Comparison of ENCODE assay signal across 12 cellular contexts in genomic region chr14:105582639-105583038, GRCh38. TPM values are rescaled to one million over a fixed set of nuclear protein-coding genes. Genes with fewer than 3 reads are reported as not detected.
DNase-seq lines count a peak whose midpoint lies in the region; ATAC-seq and TF ChIP-seq lines count a peak whose summit lies in the region.
"Had no signal": no experiment of that assay in that cellular context is flagged by ENCODE, and none has a peak within 500 bp of the region (broad histone marks: within the 10 kb centered on the region; RNA-seq: fewer than 3 reads in every experiment).

No MANE protein-coding gene starts in this region.

- no peak for TF ChIP-seq CTCF in left ventricle myocardium inferior (IDR thresholded peaks at IDR 0.05; ENCODE audit: borderline replicate concordance)
- no peak for TF ChIP-seq CTCF in vagina (IDR thresholded peaks at IDR 0.05)

- TF ChIP-seq POLR2A in vagina (IDR thresholded peaks at IDR 0.05), result no peak

- H3K27me3 ChIP-seq in left ventricle myocardium inferior (ENCODE audit: low read depth) (no peaks in the 10 kb centered on the region), vagina (no peaks in the 10 kb centered on the region)
- H3K27me3 ChIP-seq: brain microvascular endothelial cell had no signal

- H3K4me3 ChIP-seq in left ventricle myocardium inferior, result no peak overlapping the region
- H3K4me3 ChIP-seq in vagina, result no peak overlapping the region

- H3K4me3 Mint-ChIP-seq in activated naive CD8-positive, alpha-beta T cell treated with anti-CD3 and anti-CD28 coated beads for 36 hours, result no peak overlapping the region
- H3K4me3 Mint-ChIP-seq: activated CD8-positive, alpha-beta memory T cell treated with anti-CD3 and anti-CD28 coated beads, Interleukin-2, amount 10 ng/mL, durations not matched to agents 7 days and 5 days; T-cell had no signal

- H3K36me3 ChIP-seq in left ventricle myocardium inferior (no peaks in the 10 kb centered on the region), vagina (no peaks in the 10 kb centered on the region)
- H3K36me3 ChIP-seq: brain microvascular endothelial cell had no signal

- H3K27ac Mint-ChIP-seq in activated naive CD8-positive, alpha-beta T cell treated with anti-CD3 and anti-CD28 coated beads for 36 hours, result peak overlapping the region; percentile 51
- H3K27ac Mint-ChIP-seq: activated CD8-positive, alpha-beta memory T cell treated with anti-CD3 and anti-CD28 coated beads, Interleukin-2, amount 10 ng/mL, durations not matched to agents 7 days and 5 days had no signal

- no peak for DNase-seq in Right ventricle myocardium inferior (ENCODE audit: missing footprints)
- DNase-seq in left ventricle myocardium inferior, result no peak
- no peak for DNase-seq in activated naive CD8-positive, alpha-beta T cell treated with anti-CD3 and anti-CD28 coated beads for 36 hours
- DNase-seq in islet precursor cell, result peak; percentile 70
- DNase-seq in vagina (ENCODE audit: extremely low spot score in 2 of 2), result peak; percentile 91 to 100
- no peak for DNase-seq in OCI-M2 (lab: John Stamatoyannopoulos, UW; ENCODE audit: unreplicated experiment)
- no peak for DNase-seq in iPS-NIHi11 (ENCODE audit: low spot score)
- DNase-seq in NCI-H2029 treated with DMSO at 0.1 percent for 48 hours (lab: John Stamatoyannopoulos, UW), result no peak
- DNase-seq: activated CD8-positive, alpha-beta memory T cell treated with anti-CD3 and anti-CD28 coated beads, Interleukin-2, amount 10 ng/mL, durations not matched to agents 7 days and 5 days; brain microvascular endothelial cell; NCI-H524 had no signal

- H3K9me3 Mint-ChIP-seq in activated naive CD8-positive, alpha-beta T cell treated with anti-CD3 and anti-CD28 coated beads for 36 hours, result no peaks in the 10 kb centered on the region
- H3K9me3 Mint-ChIP-seq: T-cell had no signal

- intact Hi-C loops in Right ventricle myocardium inferior (cut with DNase I), result no loop called here
- intact Hi-C loops in left ventricle myocardium inferior (cut with micrococcal nuclease), result no loop called here
- intact Hi-C loops in vagina (cut with DNase I), result no loop called here

- ATAC-seq in Right ventricle myocardium inferior, result peak; percentile 51
- ATAC-seq: activated CD8-positive, alpha-beta memory T cell treated with anti-CD3 and anti-CD28 coated beads, Interleukin-2, amount 10 ng/mL, durations not matched to agents 7 days and 5 days had no signal

- H3K27ac ChIP-seq in left ventricle myocardium inferior (replicated peaks) (no peak overlapping the region), vagina (no peak overlapping the region)
- H3K27ac ChIP-seq: brain microvascular endothelial cell had no signal

- H3K36me3 Mint-ChIP-seq in activated naive CD8-positive, alpha-beta T cell treated with anti-CD3 and anti-CD28 coated beads for 36 hours, result no peaks in the 10 kb centered on the region
- H3K36me3 Mint-ChIP-seq: activated CD8-positive, alpha-beta memory T cell treated with anti-CD3 and anti-CD28 coated beads, Interleukin-2, amount 10 ng/mL, durations not matched to agents 7 days and 5 days; T-cell had no signal

- H3K4me1 Mint-ChIP-seq in activated naive CD8-positive, alpha-beta T cell treated with anti-CD3 and anti-CD28 coated beads for 36 hours, result no peaks in the 10 kb centered on the region
- H3K4me1 Mint-ChIP-seq: activated CD8-positive, alpha-beta memory T cell treated with anti-CD3 and anti-CD28 coated beads, Interleukin-2, amount 10 ng/mL, durations not matched to agents 7 days and 5 days had no signal

- H3K4me1 ChIP-seq in left ventricle myocardium inferior, result no peaks in the 10 kb centered on the region
- no peaks in the 10 kb centered on the region for H3K4me1 ChIP-seq in vagina

- H3K27me3 Mint-ChIP-seq in activated naive CD8-positive, alpha-beta T cell treated with anti-CD3 and anti-CD28 coated beads for 36 hours, result no peaks in the 10 kb centered on the region
- H3K27me3 Mint-ChIP-seq: activated CD8-positive, alpha-beta memory T cell treated with anti-CD3 and anti-CD28 coated beads, Interleukin-2, amount 10 ng/mL, durations not matched to agents 7 days and 5 days; T-cell had no signal

- H3K9me3 ChIP-seq in left ventricle myocardium inferior (replicated peaks) (no peaks in the 10 kb centered on the region), vagina (no peaks in the 10 kb centered on the region)

RNA-seq across cellular contexts. Expression of gene TMEM121, which starts 56.3 kb away (rescaled TPM):
- total RNA-seq in Right ventricle myocardium inferior (3.4 TPM), left ventricle myocardium inferior (2.1 TPM), vagina (9.3 TPM)
- 10 to 100 TPM; 16.7 to 16.8 TPM for total RNA-seq in activated naive CD8-positive, alpha-beta T cell treated with anti-CD3 and anti-CD28 coated beads for 36 hours

Comparison
In these comparisons a context has a peak if more than half of its experiments do, and no peak if none do; other contexts are left out.
1. DNase-seq: peak in islet precursor cell (single experiment) and vagina (2 of 2); none in Right ventricle myocardium inferior (single experiment), left ventricle myocardium inferior (single experiment), activated naive CD8-positive, alpha-beta T cell treated with anti-CD3 and anti-CD28 coated beads for 36 hours (single experiment), OCI-M2 (single experiment), iPS-NIHi11 (single experiment) and NCI-H2029 treated with DMSO at 0.1 percent for 48 hours (single experiment).